Comparison of ENCODE assay signal across 23 cellular contexts in genomic region chr5:118775790-118776499, GRCh38.
DNase-seq lines count a peak whose midpoint lies in the region; ATAC-seq and TF ChIP-seq lines count a peak whose summit lies in the region.
"Had no signal": no experiment of that assay in that cellular context is flagged by ENCODE, and none has a peak within 500 bp of the region (broad histone marks: within the 10 kb centered on the region; RNA-seq: fewer than 3 reads in every experiment).

No MANE protein-coding gene starts in this region.

- H4K20me1 ChIP-seq in MM.1S (ENCODE audit: insufficient read depth, low read length): no peaks in the 10 kb centered on the region

- no peak overlapping the region for H3K27ac ChIP-seq in MM.1S (ENCODE audit: low read length)
- no peak overlapping the region for H3K27ac ChIP-seq in tibial artery
- H3K27ac ChIP-seq: brain microvascular endothelial cell, foreskin keratinocyte, GM23248, left lung, uterus had no signal

- ATAC-seq in GM18505 (IDR thresholded peaks at IDR 0.05; ENCODE audit: unreplicated experiment): peak; percentile 60
- ATAC-seq in GM21381 (IDR thresholded peaks at IDR 0.05; ENCODE audit: unreplicated experiment): peak; percentile 60
- ATAC-seq in HG02798 (IDR thresholded peaks at IDR 0.05; ENCODE audit: poor library complexity, unreplicated experiment): peak; percentile 49
- ATAC-seq in left cardiac atrium: no peak
- no peak for ATAC-seq in HG02642 (IDR thresholded peaks at IDR 0.05; ENCODE audit: poor library complexity, unreplicated experiment)
- ATAC-seq: activated CD8-positive, alpha-beta T cell treated with anti-CD3 and anti-CD28 coated beads, Interleukin-2, amount 10 ng/mL, durations not matched to agents 7 days and 5 days; foreskin keratinocyte; left lung; T-helper 17 cell had no signal

- no peaks in the 10 kb centered on the region; the same call in 1 of the 2 replicates for H3F3A ChIP-seq in MM.1S (ENCODE audit: insufficient read depth, low read length)

- no peak overlapping the region for H2AFZ ChIP-seq in MM.1S (ENCODE audit: low read length)
- H2AFZ ChIP-seq: GM23248 had no signal

- no peaks in the 10 kb centered on the region for H3K27me3 ChIP-seq in MM.1S (replicated peaks; ENCODE audit: insufficient read depth, low read length)
- H3K27me3 ChIP-seq in tibial artery: no peaks in the 10 kb centered on the region
- H3K27me3 ChIP-seq: brain microvascular endothelial cell, foreskin keratinocyte, left lung, uterus had no signal

- TF ChIP-seq POLR2A in GM18505 (IDR thresholded peaks at IDR 0.05; ENCODE audit: borderline replicate concordance, extremely low read depth, insufficient read depth, insufficient read length): no peak

- H3K9me2 ChIP-seq in MM.1S (replicated peaks; ENCODE audit: insufficient read depth, low read length): no peaks in the 10 kb centered on the region

- DNase-seq in MM.1S (peak; percentile 50), left cardiac atrium (no peak), tibial artery (no peak), DMS153 treated with DMSO at 0.1 percent for 48 hours (lab: John Stamatoyannopoulos, UW; ENCODE audit: unreplicated experiment) (no peak)
- DNase-seq: activated CD8-positive, alpha-beta T cell treated with anti-CD3 and anti-CD28 coated beads, Interleukin-2, amount 10 ng/mL, durations not matched to agents 7 days and 5 days; activated naive CD8-positive, alpha-beta T cell treated with anti-CD3 and anti-CD28 coated beads for 36 hours; activated T-cell treated with anti-CD3 and anti-CD28 coated beads, Interleukin-2, amount 50 U/mL, for 48 hours; brain microvascular endothelial cell; CD4-positive, alpha-beta memory T cell; DND-41; foreskin keratinocyte; GM23248; left lung; NCI-H2081; NCI-H524; occipital lobe; OCI-M1; T-helper 17 cell; uterus had no signal

- no peak overlapping the region for H3K4me2 ChIP-seq in MM.1S (ENCODE audit: low read depth, low read length)

- intact Hi-C loops in left cardiac atrium (cut with DNase I): no loop called here
- intact Hi-C loops in tibial artery (cut with DNase I; ENCODE audit: low total_unique reads): no loop called here

- TF ChIP-seq CTCF in MM.1S (IDR thresholded peaks at IDR 0.05; ENCODE audit: low read length): no peak
- no peak for TF ChIP-seq CTCF in tibial artery (IDR thresholded peaks at IDR 0.05)

- H3K9me3 ChIP-seq in MM.1S (replicated peaks; ENCODE audit: insufficient read depth, low read length) (no peaks in the 10 kb centered on the region), tibial artery (no peaks in the 10 kb centered on the region)
- H3K9me3 ChIP-seq: left lung, uterus had no signal

- no peak overlapping the region for H3K9ac ChIP-seq in MM.1S (ENCODE audit: low read length)
- H3K9ac ChIP-seq: GM23248 had no signal

- no peaks in the 10 kb centered on the region for H3K79me2 ChIP-seq in MM.1S (ENCODE audit: low read length)

- H3K4me1 ChIP-seq in MM.1S (ENCODE audit: low read length) (no peaks in the 10 kb centered on the region), tibial artery (no peaks in the 10 kb centered on the region)
- H3K4me1 ChIP-seq: foreskin keratinocyte, left lung, uterus had no signal

- H3K36me3 ChIP-seq in MM.1S (replicated peaks; ENCODE audit: insufficient read depth, low read length): no peaks in the 10 kb centered on the region
- H3K36me3 ChIP-seq in tibial artery: no peaks in the 10 kb centered on the region
- H3K36me3 ChIP-seq: brain microvascular endothelial cell, left lung, uterus had no signal

- no peak overlapping the region for H3K4me3 ChIP-seq in MM.1S (ENCODE audit: low read length)
- H3K4me3 ChIP-seq in tibial artery: no peak overlapping the region
- H3K4me3 ChIP-seq: GM23248, left lung, uterus had no signal

Comparison
In these comparisons a context has a peak if more than half of its experiments do, and no peak if none do; other contexts are left out.
1. ATAC-seq: peak in GM18505 (single experiment), GM21381 (single experiment) and HG02798 (single experiment); none in left cardiac atrium (0 of 2) and HG02642 (single experiment).